In genomic region chr15:38768970-38769369, GRCh38 we compare ENCODE assay signal across 1 cellular context.
TF ChIP-seq lines count a peak whose summit lies in the region.

No MANE protein-coding gene starts in this region.

TF ChIP-seq in WTC11, 78 proteins besides CTCF, POLR2A, EP300 and RAD21 (continued from another document):
- TF ChIP-seq, protein P1, sequence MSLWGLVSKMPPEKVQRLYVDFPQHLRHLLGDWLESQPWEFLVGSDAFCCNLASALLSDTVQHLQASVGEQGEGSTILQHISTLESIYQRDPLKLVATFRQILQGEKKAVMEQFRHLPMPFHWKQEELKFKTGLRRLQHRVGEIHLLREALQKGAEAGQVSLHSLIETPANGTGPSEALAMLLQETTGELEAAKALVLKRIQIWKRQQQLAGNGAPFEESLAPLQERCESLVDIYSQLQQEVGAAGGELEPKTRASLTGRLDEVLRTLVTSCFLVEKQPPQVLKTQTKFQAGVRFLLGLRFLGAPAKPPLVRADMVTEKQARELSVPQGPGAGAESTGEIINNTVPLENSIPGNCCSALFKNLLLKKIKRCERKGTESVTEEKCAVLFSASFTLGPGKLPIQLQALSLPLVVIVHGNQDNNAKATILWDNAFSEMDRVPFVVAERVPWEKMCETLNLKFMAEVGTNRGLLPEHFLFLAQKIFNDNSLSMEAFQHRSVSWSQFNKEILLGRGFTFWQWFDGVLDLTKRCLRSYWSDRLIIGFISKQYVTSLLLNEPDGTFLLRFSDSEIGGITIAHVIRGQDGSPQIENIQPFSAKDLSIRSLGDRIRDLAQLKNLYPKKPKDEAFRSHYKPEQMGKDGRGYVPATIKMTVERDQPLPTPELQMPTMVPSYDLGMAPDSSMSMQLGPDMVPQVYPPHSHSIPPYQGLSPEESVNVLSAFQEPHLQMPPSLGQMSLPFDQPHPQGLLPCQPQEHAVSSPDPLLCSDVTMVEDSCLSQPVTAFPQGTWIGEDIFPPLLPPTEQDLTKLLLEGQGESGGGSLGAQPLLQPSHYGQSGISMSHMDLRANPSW (CRISPR knock-in tag; conservative IDR thresholded peaks at IDR 0.05; ENCODE audit: low read depth) = no peak
- TF ChIP-seq NR1H2 (CRISPR knock-in tag; IDR thresholded peaks at IDR 0.05) (no peak), JUN (CRISPR knock-in tag; IDR thresholded peaks at IDR 0.05) (no peak), JAZF1 (CRISPR knock-in tag; IDR thresholded peaks at IDR 0.05) (no peak)
- TF ChIP-seq, protein P2, sequence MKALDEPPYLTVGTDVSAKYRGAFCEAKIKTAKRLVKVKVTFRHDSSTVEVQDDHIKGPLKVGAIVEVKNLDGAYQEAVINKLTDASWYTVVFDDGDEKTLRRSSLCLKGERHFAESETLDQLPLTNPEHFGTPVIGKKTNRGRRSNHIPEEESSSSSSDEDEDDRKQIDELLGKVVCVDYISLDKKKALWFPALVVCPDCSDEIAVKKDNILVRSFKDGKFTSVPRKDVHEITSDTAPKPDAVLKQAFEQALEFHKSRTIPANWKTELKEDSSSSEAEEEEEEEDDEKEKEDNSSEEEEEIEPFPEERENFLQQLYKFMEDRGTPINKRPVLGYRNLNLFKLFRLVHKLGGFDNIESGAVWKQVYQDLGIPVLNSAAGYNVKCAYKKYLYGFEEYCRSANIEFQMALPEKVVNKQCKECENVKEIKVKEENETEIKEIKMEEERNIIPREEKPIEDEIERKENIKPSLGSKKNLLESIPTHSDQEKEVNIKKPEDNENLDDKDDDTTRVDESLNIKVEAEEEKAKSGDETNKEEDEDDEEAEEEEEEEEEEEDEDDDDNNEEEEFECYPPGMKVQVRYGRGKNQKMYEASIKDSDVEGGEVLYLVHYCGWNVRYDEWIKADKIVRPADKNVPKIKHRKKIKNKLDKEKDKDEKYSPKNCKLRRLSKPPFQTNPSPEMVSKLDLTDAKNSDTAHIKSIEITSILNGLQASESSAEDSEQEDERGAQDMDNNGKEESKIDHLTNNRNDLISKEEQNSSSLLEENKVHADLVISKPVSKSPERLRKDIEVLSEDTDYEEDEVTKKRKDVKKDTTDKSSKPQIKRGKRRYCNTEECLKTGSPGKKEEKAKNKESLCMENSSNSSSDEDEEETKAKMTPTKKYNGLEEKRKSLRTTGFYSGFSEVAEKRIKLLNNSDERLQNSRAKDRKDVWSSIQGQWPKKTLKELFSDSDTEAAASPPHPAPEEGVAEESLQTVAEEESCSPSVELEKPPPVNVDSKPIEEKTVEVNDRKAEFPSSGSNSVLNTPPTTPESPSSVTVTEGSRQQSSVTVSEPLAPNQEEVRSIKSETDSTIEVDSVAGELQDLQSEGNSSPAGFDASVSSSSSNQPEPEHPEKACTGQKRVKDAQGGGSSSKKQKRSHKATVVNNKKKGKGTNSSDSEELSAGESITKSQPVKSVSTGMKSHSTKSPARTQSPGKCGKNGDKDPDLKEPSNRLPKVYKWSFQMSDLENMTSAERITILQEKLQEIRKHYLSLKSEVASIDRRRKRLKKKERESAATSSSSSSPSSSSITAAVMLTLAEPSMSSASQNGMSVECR (CRISPR knock-in tag; IDR thresholded peaks at IDR 0.05; ENCODE audit: borderline replicate concordance) = no peak
